ENCODE assay signal across 25 cellular contexts in genomic region chr3:46673151-46674030, GRCh38. TPM values are rescaled to one million over a fixed set of nuclear protein-coding genes. Genes with fewer than 3 reads are reported as not detected.
DNase-seq lines count a peak whose midpoint lies in the region; ATAC-seq and TF ChIP-seq lines count a peak whose summit lies in the region.
"Had no signal": no experiment of that assay in that cellular context is flagged by ENCODE, and none has a peak within 500 bp of the region (broad histone marks: within the 10 kb centered on the region; RNA-seq: fewer than 3 reads in every experiment).

No MANE protein-coding gene starts in this region.

- no peak for TF ChIP-seq CTCF in WTC11 (IDR thresholded peaks at IDR 0.05)
- no peak for TF ChIP-seq CTCF in tibial artery (IDR thresholded peaks at IDR 0.05)
- TF ChIP-seq CTCF in CD4-positive, alpha-beta T cell (IDR thresholded peaks at IDR 0.05): no peak

- no peaks in the 10 kb centered on the region for H3K27me3 ChIP-seq in tibial artery
- no peaks in the 10 kb centered on the region for H3K27me3 ChIP-seq in CD4-positive, alpha-beta T cell (ENCODE audit: control insufficient read depth, insufficient read depth, low read length)
- H3K27me3 ChIP-seq: gastrocnemius medialis, SJSA1 had no signal

- no peaks in the 10 kb centered on the region for H3K9me3 Mint-ChIP-seq in activated naive CD8-positive, alpha-beta T cell treated with anti-CD3 and anti-CD28 coated beads, Interleukin-2, amount 10 ng/mL, durations not matched to agents 7 days and 5 days
- no peaks in the 10 kb centered on the region for H3K9me3 Mint-ChIP-seq in activated naive CD8-positive, alpha-beta T cell treated with anti-CD3 and anti-CD28 coated beads for 36 hours
- peaks cover 4% of the 10 kb centered on the region for H3K9me3 Mint-ChIP-seq in WTC11
- no peaks in the 10 kb centered on the region for H3K9me3 Mint-ChIP-seq in CD4-positive, alpha-beta T cell
- H3K9me3 Mint-ChIP-seq: CD4-positive, alpha-beta memory T cell; T-helper 1 cell treated with Interleukin-12 subunit alpha and Interleukin-12 subunit beta and Interleukin-4 antibody, amounts not matched to agents 30 μg/mL and 1 μg/mL, for 36 hours had no signal

- H3K36me3 ChIP-seq in tibial artery: peaks cover 7 to 69% (median 8%) of the 10 kb centered on the region in 3 donors
- H3K36me3 ChIP-seq: SJSA1 had no signal

- POLR2A ChIA-PET in activated naive CD8-positive, alpha-beta T cell treated with anti-CD3 and anti-CD28 coated beads, Interleukin-2, amount 10 ng/mL, durations not matched to agents 7 days and 5 days (lab: Charles Lee): no interaction called here
- POLR2A ChIA-PET in WTC11 (lab: Charles Lee): no interaction called here
- POLR2A ChIA-PET in CD4-positive, alpha-beta T cell (lab: Charles Lee): no interaction called here

- no peak overlapping the region for H3K4me3 ChIP-seq in tibial artery
- H3K4me3 ChIP-seq: gastrocnemius medialis, GM12878, SJSA1 had no signal

- no peak for ATAC-seq in activated naive CD8-positive, alpha-beta T cell treated with anti-CD3 and anti-CD28 coated beads, Interleukin-2, amount 10 ng/mL, durations not matched to agents 7 days and 5 days (ENCODE audit: low read depth)
- ATAC-seq in WTC11 (no peak), left colon (no peak), GM21723 (IDR thresholded peaks at IDR 0.05; ENCODE audit: unreplicated experiment) (no peak)
- ATAC-seq in CD4-positive, alpha-beta T cell (ENCODE audit: poor library complexity): no peak
- ATAC-seq: activated CD8-positive, alpha-beta T cell treated with anti-CD3 and anti-CD28 coated beads, Interleukin-2, amount 10 ng/mL, durations not matched to agents 7 days and 5 days; esophagus mucosa; gastrocnemius medialis had no signal

- no peak overlapping the region for H3K27ac ChIP-seq in tibial artery
- H3K27ac ChIP-seq in CD4-positive, alpha-beta T cell (ENCODE audit: low read depth, low read length): no peak overlapping the region
- H3K27ac ChIP-seq: gastrocnemius medialis, SJSA1, VCaP had no signal

- no peaks in the 10 kb centered on the region for H3K36me3 Mint-ChIP-seq in activated naive CD8-positive, alpha-beta T cell treated with anti-CD3 and anti-CD28 coated beads, Interleukin-2, amount 10 ng/mL, durations not matched to agents 7 days and 5 days
- H3K36me3 Mint-ChIP-seq in activated naive CD8-positive, alpha-beta T cell treated with anti-CD3 and anti-CD28 coated beads for 36 hours: no peaks in the 10 kb centered on the region
- H3K36me3 Mint-ChIP-seq in WTC11: peaks cover 3% of the 10 kb centered on the region
- H3K36me3 Mint-ChIP-seq in CD4-positive, alpha-beta T cell (ENCODE audit: low read depth): peaks cover 40% of the 10 kb centered on the region

- H3K9me3 ChIP-seq in tibial artery: no peaks in the 10 kb centered on the region
- no peaks in the 10 kb centered on the region for H3K9me3 ChIP-seq in CD4-positive, alpha-beta T cell (ENCODE audit: control insufficient read depth, low read length)
- H3K9me3 ChIP-seq: gastrocnemius medialis, SJSA1 had no signal

- H3K27me3 Mint-ChIP-seq in activated naive CD8-positive, alpha-beta T cell treated with anti-CD3 and anti-CD28 coated beads, Interleukin-2, amount 10 ng/mL, durations not matched to agents 7 days and 5 days: no peaks in the 10 kb centered on the region
- no peaks in the 10 kb centered on the region for H3K27me3 Mint-ChIP-seq in activated naive CD8-positive, alpha-beta T cell treated with anti-CD3 and anti-CD28 coated beads for 36 hours
- H3K27me3 Mint-ChIP-seq in WTC11 (ENCODE audit: low read depth): no peaks in the 10 kb centered on the region
- H3K27me3 Mint-ChIP-seq in CD4-positive, alpha-beta T cell: no peaks in the 10 kb centered on the region
- H3K27me3 Mint-ChIP-seq: CD4-positive, alpha-beta memory T cell had no signal

- no peak overlapping the region for H3K27ac Mint-ChIP-seq in activated naive CD8-positive, alpha-beta T cell treated with anti-CD3 and anti-CD28 coated beads, Interleukin-2, amount 10 ng/mL, durations not matched to agents 7 days and 5 days
- no peak overlapping the region for H3K27ac Mint-ChIP-seq in activated naive CD8-positive, alpha-beta T cell treated with anti-CD3 and anti-CD28 coated beads for 36 hours
- H3K27ac Mint-ChIP-seq in WTC11: no peak overlapping the region; the same call in 1 of the 2 replicates
- H3K27ac Mint-ChIP-seq in CD4-positive, alpha-beta T cell: no peak overlapping the region
- H3K27ac Mint-ChIP-seq: activated CD8-positive, alpha-beta T cell treated with anti-CD3 and anti-CD28 coated beads, Interleukin-2, amount 10 ng/mL, durations not matched to agents 7 days and 5 days; T-helper 1 cell treated with Interleukin-12 subunit alpha and Interleukin-12 subunit beta and Interleukin-4 antibody, amounts not matched to agents 30 μg/mL and 1 μg/mL, for 36 hours had no signal

- CTCF ChIA-PET in WTC11 (lab: Charles Lee): interaction anchor here (0.6 to 2.5 kb wide), 14 partner anchors 9 to 236 kb away, joined by 3 to 9 read pairs (median 4); no protein-coding TSS in a partner anchor
- CTCF ChIA-PET in CD4-positive, alpha-beta T cell (lab: Charles Lee): no interaction called here

- intact Hi-C loops in left colon (cut with DNase I, micrococcal nuclease): no loop called here
- intact Hi-C loops in tibial artery (cut with DNase I; ENCODE audit: low total_unique reads): no loop called here
- intact Hi-C loops in CD4-positive, alpha-beta T cell (cut with DNase I, micrococcal nuclease): no loop called here

- no peaks in the 10 kb centered on the region for H3K4me1 ChIP-seq in tibial artery
- H3K4me1 ChIP-seq: gastrocnemius medialis, SJSA1 had no signal

- no peak overlapping the region for H3K4me3 Mint-ChIP-seq in activated naive CD8-positive, alpha-beta T cell treated with anti-CD3 and anti-CD28 coated beads, Interleukin-2, amount 10 ng/mL, durations not matched to agents 7 days and 5 days
- no peak overlapping the region for H3K4me3 Mint-ChIP-seq in activated naive CD8-positive, alpha-beta T cell treated with anti-CD3 and anti-CD28 coated beads for 36 hours
- H3K4me3 Mint-ChIP-seq in WTC11: no peak overlapping the region
- H3K4me3 Mint-ChIP-seq in CD4-positive, alpha-beta T cell: no peak overlapping the region
- H3K4me3 Mint-ChIP-seq: activated CD8-positive, alpha-beta T cell treated with anti-CD3 and anti-CD28 coated beads, Interleukin-2, amount 10 ng/mL, durations not matched to agents 7 days and 5 days; CD4-positive, alpha-beta memory T cell; T-helper 1 cell treated with Interleukin-12 subunit alpha and Interleukin-12 subunit beta and Interleukin-4 antibody, amounts not matched to agents 30 μg/mL and 1 μg/mL, for 36 hours had no signal

- H3K4me1 Mint-ChIP-seq in activated naive CD8-positive, alpha-beta T cell treated with anti-CD3 and anti-CD28 coated beads, Interleukin-2, amount 10 ng/mL, durations not matched to agents 7 days and 5 days: no peaks in the 10 kb centered on the region
- H3K4me1 Mint-ChIP-seq in activated naive CD8-positive, alpha-beta T cell treated with anti-CD3 and anti-CD28 coated beads for 36 hours: no peaks in the 10 kb centered on the region
- H3K4me1 Mint-ChIP-seq in WTC11: no peaks in the 10 kb centered on the region
- H3K4me1 Mint-ChIP-seq in CD4-positive, alpha-beta T cell (ENCODE audit: low read depth): no peaks in the 10 kb centered on the region

- DNase-seq in activated naive CD8-positive, alpha-beta T cell treated with anti-CD3 and anti-CD28 coated beads, Interleukin-2, amount 10 ng/mL, durations not matched to agents 7 days and 5 days: peak; percentile 15
- DNase-seq in activated naive CD8-positive, alpha-beta T cell treated with anti-CD3 and anti-CD28 coated beads for 36 hours: no peak
- DNase-seq in WTC11 (ENCODE audit: low spot score): peak; percentile 10
- peak; percentile 1 to 17 for DNase-seq in left colon
- DNase-seq in tibial artery: peak; percentile 11 to 53
- DNase-seq in retina: no peak
- no peak for DNase-seq in CD4-positive, alpha-beta T cell
- DNase-seq: activated CD8-positive, alpha-beta T cell treated with anti-CD3 and anti-CD28 coated beads, Interleukin-2, amount 10 ng/mL, durations not matched to agents 7 days and 5 days; activated T-cell treated with anti-CD3 and anti-CD28 coated beads, Interleukin-2, amount 50 U/mL, for 48 hours; CD4-positive, alpha-beta memory T cell; HCEC 1CT; NCI-H1436; NCI-H2171; NCI-H774; nucleus accumbens; stimulated activated CD4-positive, alpha-beta T cell treated with anti-CD3 and anti-CD28 coated beads, Interleukin-4, amount 100 ng/mL, for 24 hours had no signal

TF ChIP-seq in WTC11, 78 proteins besides CTCF, POLR2A, EP300 and RAD21 (continues in another document):
- TF ChIP-seq ZNF423 (CRISPR knock-in tag; IDR thresholded peaks at IDR 0.05): no peak
- TF ChIP-seq ESRRA (CRISPR knock-in tag; IDR thresholded peaks at IDR 0.05; ENCODE audit: borderline replicate concordance): no peak
- no peak for TF ChIP-seq ZSCAN18 (CRISPR knock-in tag; IDR thresholded peaks at IDR 0.05)

RNA-seq across cellular contexts. Expression of gene ALS2CL, which starts 20.1 kb away (rescaled TPM):
- total RNA-seq in activated naive CD8-positive, alpha-beta T cell treated with anti-CD3 and anti-CD28 coated beads, Interleukin-2, amount 10 ng/mL, durations not matched to agents 7 days and 5 days: 1 to 10 TPM; 3.6 to 4.5 TPM
- total RNA-seq in activated naive CD8-positive, alpha-beta T cell treated with anti-CD3 and anti-CD28 coated beads for 36 hours: 1 to 10 TPM; 1.3 TPM
- 10.2 to 12.6 TPM (median 11.5 TPM) in 3 replicates for total RNA-seq in WTC11 (2021)
- total RNA-seq in left colon: 10 to 100 TPM; 39.2 to 58.9 TPM
- 10 to 100 TPM; 45.8 to 47.6 TPM for total RNA-seq in CD4-positive, alpha-beta T cell

RNA-seq across cellular contexts. Expression of gene TMIE, which starts 27.8 kb away (rescaled TPM):
- total RNA-seq in activated naive CD8-positive, alpha-beta T cell treated with anti-CD3 and anti-CD28 coated beads, Interleukin-2, amount 10 ng/mL, durations not matched to agents 7 days and 5 days: under 1 TPM; 0.36 to 0.77 TPM
- total RNA-seq in activated naive CD8-positive, alpha-beta T cell treated with anti-CD3 and anti-CD28 coated beads for 36 hours: under 1 TPM; 0.41 to 0.42 TPM
- total RNA-seq in WTC11 (2021): 0.57 to 1.3 TPM (median 0.69 TPM) in 3 replicates
- total RNA-seq in left colon: under 1 TPM in 1 of 2 donors, not detected in 1; 0.17 TPM
- total RNA-seq in CD4-positive, alpha-beta T cell: 1 to 10 TPM in 1 of 2 experiments, under 1 TPM in 1; 0.92 to 1.2 TPM
- total RNA-seq: GM12878, SJSA1 had no signal

RNA-seq across cellular contexts. Expression of gene PRSS50, which starts 44.3 kb away (rescaled TPM):
- total RNA-seq in activated naive CD8-positive, alpha-beta T cell treated with anti-CD3 and anti-CD28 coated beads, Interleukin-2, amount 10 ng/mL, durations not matched to agents 7 days and 5 days: not detected
- not detected for total RNA-seq in activated naive CD8-positive, alpha-beta T cell treated with anti-CD3 and anti-CD28 coated beads for 36 hours
- total RNA-seq in WTC11 (2021) (0.70 to 1.4 TPM (median 1.2 TPM) in 3 replicates), left colon (not detected)
- not detected for total RNA-seq in CD4-positive, alpha-beta T cell
- total RNA-seq: activated CD8-positive, alpha-beta T cell treated with anti-CD3 and anti-CD28 coated beads, Interleukin-2, amount 10 ng/mL, durations not matched to agents 7 days and 5 days; CD4-positive, alpha-beta memory T cell; esophagus mucosa; gastrocnemius medialis; GM12878; MCF 10A; SJSA1; skeletal muscle tissue had no signal

Comparison
In these comparisons a context has a peak if more than half of its experiments do, and no peak if none do; other contexts are left out.
1. DNase-seq: peak in activated naive CD8-positive, alpha-beta T cell treated with anti-CD3 and anti-CD28 coated beads, Interleukin-2, amount 10 ng/mL, durations not matched to agents 7 days and 5 days (single experiment), WTC11 (single experiment), left colon (2 of 2) and tibial artery (2 of 2); none in activated naive CD8-positive, alpha-beta T cell treated with anti-CD3 and anti-CD28 coated beads for 36 hours (single experiment), retina (single experiment) and CD4-positive, alpha-beta T cell (0 of 10).